In the genomic region with DNA sequence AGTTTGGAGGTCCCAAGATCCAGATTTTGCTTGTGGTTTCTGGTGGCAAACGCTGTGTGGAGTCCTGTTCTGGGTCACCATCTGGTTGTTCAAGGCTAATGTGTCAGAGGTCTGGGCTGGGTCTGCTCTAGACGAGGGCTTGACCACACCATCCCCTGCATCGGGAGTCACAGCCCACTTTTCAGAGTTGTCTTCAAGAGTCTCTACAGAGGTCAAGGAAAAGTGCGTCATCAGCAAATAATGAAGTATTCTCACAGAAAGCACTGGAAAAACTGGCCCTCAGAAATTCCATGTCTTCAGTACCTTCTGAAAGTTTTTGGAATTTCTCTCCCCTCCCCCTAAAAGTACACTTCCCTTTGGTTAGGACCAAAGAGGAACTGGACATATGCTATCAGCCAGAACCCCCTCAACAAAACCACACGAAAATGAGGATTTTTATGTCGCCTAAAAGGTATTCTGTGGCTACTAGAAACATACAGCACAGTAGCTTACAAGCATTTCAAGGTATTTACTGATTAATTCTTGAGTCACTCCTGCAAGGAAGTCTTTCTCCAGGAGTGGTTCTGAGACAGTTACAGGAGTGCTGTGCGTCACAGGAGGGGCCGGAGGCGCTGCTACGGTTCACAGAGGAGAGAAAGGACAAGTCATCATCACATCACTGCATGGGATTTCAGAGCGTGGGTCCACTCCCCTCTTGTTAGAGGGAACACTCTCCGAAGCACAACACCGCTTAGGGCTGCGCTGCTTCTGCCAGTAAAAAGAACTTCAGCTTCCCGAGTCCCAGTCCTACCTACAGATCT, we compare ENCODE assay signal across 10 cellular contexts. TPM values are rescaled to one million over a fixed set of nuclear protein-coding genes. Genes with fewer than 3 reads are reported as not detected.
A peak's percentile ranks its signal among the peaks of the same experiment; 100 is the strongest.
DNase-seq lines count a peak whose midpoint lies in the region; ATAC-seq and TF ChIP-seq lines count a peak whose summit lies in the region.
"Had no signal": no experiment of that assay in that cellular context is flagged by ENCODE, and none has a peak within 500 bp of the region (broad histone marks: within the 10 kb centered on the region; RNA-seq: fewer than 3 reads in every experiment).

No MANE protein-coding gene starts in this region.

- TF ChIP-seq POLR2A in Peyer's patch (IDR thresholded peaks at IDR 0.05), result no peak

- TF ChIP-seq CTCF in left ventricle myocardium inferior (IDR thresholded peaks at IDR 0.05; ENCODE audit: borderline replicate concordance), result no peak
- no peak for TF ChIP-seq CTCF in fibroblast of pulmonary artery (IDR thresholded peaks at IDR 0.05; ENCODE audit: low read length, missing control alignments)
- no peak for TF ChIP-seq CTCF in upper lobe of right lung (IDR thresholded peaks at IDR 0.05)
- no peak for TF ChIP-seq CTCF in Peyer's patch (IDR thresholded peaks at IDR 0.05)

- no peak overlapping the region for H3K4me3 ChIP-seq in left ventricle myocardium inferior
- H3K4me3 ChIP-seq in right cardiac atrium (ENCODE audit: low read length), result no peak overlapping the region
- no peak overlapping the region for H3K4me3 ChIP-seq in fibroblast of pulmonary artery (replicated peaks; ENCODE audit: low read depth, low read length)
- no peak overlapping the region for H3K4me3 ChIP-seq in upper lobe of right lung
- no peak overlapping the region for H3K4me3 ChIP-seq in Peyer's patch
- H3K4me3 ChIP-seq: sigmoid colon had no signal

- intact Hi-C loops in left ventricle myocardium inferior (cut with micrococcal nuclease), result no loop called here
- intact Hi-C loops in right cardiac atrium (cut with DNase I), result no loop called here
- intact Hi-C loops in upper lobe of right lung (cut with DNase I), result no loop called here

- H3K27me3 ChIP-seq in left ventricle myocardium inferior (ENCODE audit: low read depth) (no peaks in the 10 kb centered on the region), right cardiac atrium (ENCODE audit: control insufficient read depth, insufficient read depth) (no peaks in the 10 kb centered on the region), upper lobe of right lung (no peaks in the 10 kb centered on the region), Peyer's patch (no peaks in the 10 kb centered on the region)
- H3K27me3 ChIP-seq: sigmoid colon had no signal

- ATAC-seq in right cardiac atrium (no peak), SK-N-SH treated with all-trans-retinoic acid at 6 μM for 48 hours (peak; percentile 76), upper lobe of right lung (peak; percentile 39)

- peaks cover 41% of the 10 kb centered on the region for H3K4me1 ChIP-seq in left ventricle myocardium inferior
- no peaks in the 10 kb centered on the region for H3K4me1 ChIP-seq in right cardiac atrium (ENCODE audit: control insufficient read depth, insufficient read depth, low read length)
- H3K4me1 ChIP-seq in upper lobe of right lung, result no peaks in the 10 kb centered on the region
- no peaks in the 10 kb centered on the region for H3K4me1 ChIP-seq in Peyer's patch
- H3K4me1 ChIP-seq: sigmoid colon had no signal

- H3K27ac ChIP-seq in left ventricle myocardium inferior (replicated peaks) (peak overlapping the region; percentile 5), right cardiac atrium (ENCODE audit: low read length) (no peak overlapping the region), upper lobe of right lung (no peak overlapping the region), Peyer's patch (peak overlapping the region in 2 of 4 donors; percentile 8 to 17)
- H3K27ac ChIP-seq: sigmoid colon had no signal

- 82% methylated on average over 15 of the region's 15 CpGs for WGBS in right cardiac atrium

- H3K9me3 ChIP-seq in left ventricle myocardium inferior (replicated peaks), result no peaks in the 10 kb centered on the region
- no peaks in the 10 kb centered on the region for H3K9me3 ChIP-seq in right cardiac atrium (ENCODE audit: control insufficient read depth, low read length)
- H3K9me3 ChIP-seq in upper lobe of right lung, result no peaks in the 10 kb centered on the region
- H3K9me3 ChIP-seq in Peyer's patch, result no peaks in the 10 kb centered on the region
- H3K9me3 ChIP-seq: sigmoid colon had no signal

- no peak for DNase-seq in left ventricle myocardium inferior
- DNase-seq in right cardiac atrium, result no peak
- DNase-seq in fibroblast of pulmonary artery (ENCODE audit: low read depth), result peak; percentile 47
- no peak for DNase-seq in upper lobe of right lung
- no peak for DNase-seq in NCI-H1436 (lab: John Stamatoyannopoulos, UW)
- DNase-seq in NCI-H748 (lab: John Stamatoyannopoulos, UW; ENCODE audit: unreplicated experiment), result no peak
- no peak for DNase-seq in Peyer's patch
- DNase-seq: hypothalamus, sigmoid colon had no signal

- H3K36me3 ChIP-seq in left ventricle myocardium inferior (peaks cover 79% of the 10 kb centered on the region), upper lobe of right lung (peaks cover 92% of the 10 kb centered on the region), Peyer's patch (peaks cover 0 to 86% (median 0%) of the 10 kb centered on the region in 3 donors)

TF ChIP-seq in SK-N-SH treated with all-trans-retinoic acid at 6 μM for 48 hours, 23 proteins besides CTCF, POLR2A, EP300 and RAD21:
- TF ChIP-seq ISL1 (CRISPR knock-in tag; IDR thresholded peaks at IDR 0.05) (no peak), ZNF70 (CRISPR knock-in tag; IDR thresholded peaks at IDR 0.05) (no peak), TOX (CRISPR knock-in tag; IDR thresholded peaks at IDR 0.05; ENCODE audit: borderline replicate concordance) (no peak)

RNA-seq across cellular contexts. Expression of gene RAD52, which starts 35.4 kb away (rescaled TPM):
- total RNA-seq in left ventricle myocardium inferior (9.3 TPM), right cardiac atrium (1 to 10 TPM; 8.1 to 10.0 (median 9.3) TPM), upper lobe of right lung (13.3 TPM), Peyer's patch (10 to 100 TPM; 14.2 to 59.4 (median 25.3) TPM)
- polyA plus RNA-seq in right cardiac atrium, result 4.3 TPM

Comparison
In these comparisons a context has a peak if more than half of its experiments do, and no peak if none do; other contexts are left out.
1. ATAC-seq: peak in SK-N-SH treated with all-trans-retinoic acid at 6 μM for 48 hours (single experiment) and upper lobe of right lung (single experiment); none in right cardiac atrium (0 of 2).